In the genomic region with DNA sequence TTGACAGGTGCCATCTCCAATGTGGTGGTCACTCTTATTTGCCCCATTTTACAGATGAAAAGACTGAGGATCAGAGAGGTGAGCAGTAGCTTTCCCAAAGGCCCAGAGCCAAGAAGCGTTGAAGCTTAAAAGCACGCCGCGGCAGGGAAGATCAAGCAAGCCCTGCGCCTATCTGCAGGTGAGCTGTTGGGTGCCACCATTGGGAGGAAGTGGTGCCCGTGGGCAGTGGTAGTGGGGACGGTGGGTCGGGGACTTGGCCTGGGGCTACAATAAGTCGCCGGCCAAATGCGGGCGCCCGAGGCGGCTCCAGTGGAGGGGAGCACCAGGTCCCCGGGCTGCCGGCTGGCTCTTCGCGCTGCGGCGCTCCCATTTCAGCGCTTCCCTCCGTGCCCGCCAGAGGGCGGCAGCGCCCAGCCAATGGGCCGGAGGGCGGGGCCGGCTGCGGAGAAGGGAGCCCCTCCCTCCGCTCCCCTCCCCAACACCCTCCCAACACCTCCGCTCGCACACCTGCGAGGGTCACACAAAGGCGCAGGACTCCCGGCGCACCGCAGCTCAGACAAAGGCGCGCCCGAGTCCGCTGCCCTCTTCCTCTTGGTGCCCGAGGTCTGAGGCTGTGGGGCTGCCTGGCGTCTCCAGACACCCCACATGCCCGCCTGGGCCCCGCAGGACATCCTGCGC, we compare ENCODE assay signal across 8 cellular contexts. TPM values are rescaled to one million over a fixed set of nuclear protein-coding genes. Genes with fewer than 3 reads are reported as not detected.
DNase-seq lines count a peak whose midpoint lies in the region; ATAC-seq and TF ChIP-seq lines count a peak whose summit lies in the region.

No MANE protein-coding gene starts in this region.

- H3K36me3 ChIP-seq in GM23338 (ENCODE audit: insufficient read depth) = no peaks in the 10 kb centered on the region
- H3K36me3 ChIP-seq in spleen = peaks cover 0 to 15% (median 0%) of the 10 kb centered on the region in 6 donors

- H3K4me3 Mint-ChIP-seq in GM23338 = peak overlapping the region; percentile 79
- peak overlapping the region; percentile 56 to 83 (median 77) for H3K4me3 Mint-ChIP-seq in brain

- no peak overlapping the region for H3K27ac Mint-ChIP-seq in GM23338
- peak overlapping the region in 4 of 5 experiments; percentile 29 to 70 (median 62) for H3K27ac Mint-ChIP-seq in brain

- WGBS in spleen, 5 donors = 0 to 5% (median 2%) methylated on average over 19 to 46 of the region's 46 CpGs

- no peaks in the 10 kb centered on the region for H4K20me1 ChIP-seq in GM23338 (replicated peaks; ENCODE audit: insufficient read depth)

- peak; percentile 85 for ATAC-seq in GM23338
- ATAC-seq in HG02623 (IDR thresholded peaks at IDR 0.05; ENCODE audit: unreplicated experiment) = no peak

- TF ChIP-seq POLR2A in spleen (IDR thresholded peaks at IDR 0.05) = peak in 1 of 3 donors; percentile 19

- peaks cover 15% of the 10 kb centered on the region; the same call in 1 of the 2 replicates for H3K4me1 ChIP-seq in GM23338 (ENCODE audit: insufficient read depth)
- peaks cover 12 to 86% (median 49%) of the 10 kb centered on the region in 6 donors for H3K4me1 ChIP-seq in spleen

- H3K9me3 Mint-ChIP-seq in GM23338 = no peaks in the 10 kb centered on the region; the same call in 2 of the 3 replicates
- no peaks in the 10 kb centered on the region for H3K9me3 Mint-ChIP-seq in brain

- H3K27me3 ChIP-seq in GM23338 (ENCODE audit: insufficient read depth) = peaks cover 19% of the 10 kb centered on the region
- H3K27me3 ChIP-seq in spleen (replicated peaks in 1 of 7) = peaks cover 0 to 30% (median 5%) of the 10 kb centered on the region in 7 donors

- peak; percentile 39 for DNase-seq in CMK (ENCODE audit: low read depth)
- DNase-seq in GM23338 (ENCODE audit: low spot score) = peak; percentile 94
- DNase-seq in NCI-H2029 (lab: John Stamatoyannopoulos, UW) = peak; percentile 78
- peak; percentile 84 for DNase-seq in UCSD-AML1 (lab: John Stamatoyannopoulos, UW; ENCODE audit: unreplicated experiment)
- DNase-seq in iPS-NIHi7 (ENCODE audit: extremely low spot score) = peak; percentile 95
- DNase-seq in spleen = peak; percentile 96

- peak overlapping the region; percentile 87 for H3K4me2 ChIP-seq in GM23338

- peaks cover 20% of the 10 kb centered on the region for H3K27me3 Mint-ChIP-seq in GM23338 (ENCODE audit: insufficient read depth, low read depth, poor library complexity)
- H3K27me3 Mint-ChIP-seq in brain = peaks cover 40% of the 10 kb centered on the region

- no peaks in the 10 kb centered on the region for H3K79me2 ChIP-seq in GM23338 (replicated peaks; ENCODE audit: insufficient read depth)

- no peaks in the 10 kb centered on the region for H3K9me2 ChIP-seq in GM23338 (ENCODE audit: insufficient read depth)

- H3K4me1 Mint-ChIP-seq in GM23338 (peaks cover 20% of the 10 kb centered on the region), brain (peaks cover 43% of the 10 kb centered on the region)

- H3K27ac ChIP-seq in GM23338 (ENCODE audit: low read depth) (no peak overlapping the region), spleen (peak overlapping the region; percentile 32 to 92 (median 76))

- peak overlapping the region; percentile 96 for H2AFZ ChIP-seq in GM23338

- intact Hi-C loops in spleen (cut with DNase I; ENCODE audit: low total_unique reads) = loop anchor here (5.0 to 10.0 kb wide), 3 partner anchors 52 to 169 kb away; a partner anchor contains a TSS

- no peaks in the 10 kb centered on the region for H3K9me3 ChIP-seq in spleen

- H3K36me3 Mint-ChIP-seq in GM23338 (ENCODE audit: low read depth) (no peaks in the 10 kb centered on the region), brain (no peaks in the 10 kb centered on the region)

- H3F3A ChIP-seq in GM23338 (replicated peaks; ENCODE audit: low read depth) = 0 out of 2 replicates have a peak, but pooled peaks cover 5% of the 10 kb centered on the region

- H3K4me3 ChIP-seq in GM23338 = peak overlapping the region; percentile 75
- H3K4me3 ChIP-seq in spleen = peak overlapping the region; percentile 54 to 90 (median 56)

- TF ChIP-seq CTCF in GM23338 (conservative IDR thresholded peaks at IDR 0.05; ENCODE audit: low read depth in 2 of 2) = peak; percentile 66 to 93
- TF ChIP-seq CTCF in brain (conservative IDR thresholded peaks at IDR 0.05) = peak; percentile 99 to 100
- TF ChIP-seq CTCF in spleen (IDR thresholded peaks at IDR 0.05 in 8 of 11, conservative IDR thresholded peaks at IDR 0.05 in 3 of 11) = peak; percentile 95 to 100 (median 98)

TF ChIP-seq in GM23338, 12 proteins besides CTCF, POLR2A, EP300 and RAD21:
- TF ChIP-seq, protein P1, sequence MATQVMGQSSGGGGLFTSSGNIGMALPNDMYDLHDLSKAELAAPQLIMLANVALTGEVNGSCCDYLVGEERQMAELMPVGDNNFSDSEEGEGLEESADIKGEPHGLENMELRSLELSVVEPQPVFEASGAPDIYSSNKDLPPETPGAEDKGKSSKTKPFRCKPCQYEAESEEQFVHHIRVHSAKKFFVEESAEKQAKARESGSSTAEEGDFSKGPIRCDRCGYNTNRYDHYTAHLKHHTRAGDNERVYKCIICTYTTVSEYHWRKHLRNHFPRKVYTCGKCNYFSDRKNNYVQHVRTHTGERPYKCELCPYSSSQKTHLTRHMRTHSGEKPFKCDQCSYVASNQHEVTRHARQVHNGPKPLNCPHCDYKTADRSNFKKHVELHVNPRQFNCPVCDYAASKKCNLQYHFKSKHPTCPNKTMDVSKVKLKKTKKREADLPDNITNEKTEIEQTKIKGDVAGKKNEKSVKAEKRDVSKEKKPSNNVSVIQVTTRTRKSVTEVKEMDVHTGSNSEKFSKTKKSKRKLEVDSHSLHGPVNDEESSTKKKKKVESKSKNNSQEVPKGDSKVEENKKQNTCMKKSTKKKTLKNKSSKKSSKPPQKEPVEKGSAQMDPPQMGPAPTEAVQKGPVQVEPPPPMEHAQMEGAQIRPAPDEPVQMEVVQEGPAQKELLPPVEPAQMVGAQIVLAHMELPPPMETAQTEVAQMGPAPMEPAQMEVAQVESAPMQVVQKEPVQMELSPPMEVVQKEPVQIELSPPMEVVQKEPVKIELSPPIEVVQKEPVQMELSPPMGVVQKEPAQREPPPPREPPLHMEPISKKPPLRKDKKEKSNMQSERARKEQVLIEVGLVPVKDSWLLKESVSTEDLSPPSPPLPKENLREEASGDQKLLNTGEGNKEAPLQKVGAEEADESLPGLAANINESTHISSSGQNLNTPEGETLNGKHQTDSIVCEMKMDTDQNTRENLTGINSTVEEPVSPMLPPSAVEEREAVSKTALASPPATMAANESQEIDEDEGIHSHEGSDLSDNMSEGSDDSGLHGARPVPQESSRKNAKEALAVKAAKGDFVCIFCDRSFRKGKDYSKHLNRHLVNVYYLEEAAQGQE (IDR thresholded peaks at IDR 0.05; ENCODE audit: unreplicated experiment) = no peak
- TF ChIP-seq CREB1 (CRISPR knock-in tag; IDR thresholded peaks at IDR 0.05; ENCODE audit: low read depth) (peak; percentile 44), STAT1 (IDR thresholded peaks at IDR 0.05; ENCODE audit: unreplicated experiment) (no peak), ZNF331 (CRISPR knock-in tag; IDR thresholded peaks at IDR 0.05; ENCODE audit: low read depth) (no peak), POLR2AphosphoS5 (IDR thresholded peaks at IDR 0.05; ENCODE audit: low read depth) (peak; percentile 74), EZH2 (IDR thresholded peaks at IDR 0.05; ENCODE audit: low read depth, unreplicated experiment) (no peak)
- TF ChIP-seq, protein P2, sequence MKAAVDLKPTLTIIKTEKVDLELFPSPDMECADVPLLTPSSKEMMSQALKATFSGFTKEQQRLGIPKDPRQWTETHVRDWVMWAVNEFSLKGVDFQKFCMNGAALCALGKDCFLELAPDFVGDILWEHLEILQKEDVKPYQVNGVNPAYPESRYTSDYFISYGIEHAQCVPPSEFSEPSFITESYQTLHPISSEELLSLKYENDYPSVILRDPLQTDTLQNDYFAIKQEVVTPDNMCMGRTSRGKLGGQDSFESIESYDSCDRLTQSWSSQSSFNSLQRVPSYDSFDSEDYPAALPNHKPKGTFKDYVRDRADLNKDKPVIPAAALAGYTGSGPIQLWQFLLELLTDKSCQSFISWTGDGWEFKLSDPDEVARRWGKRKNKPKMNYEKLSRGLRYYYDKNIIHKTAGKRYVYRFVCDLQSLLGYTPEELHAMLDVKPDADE (IDR thresholded peaks at IDR 0.05) = no peak
TF ChIP-seq in GM23338: peak in this region for 2.

RNA-seq across cellular contexts. Expression of a gene that starts 0.7 kb away (rescaled TPM):
- total RNA-seq in GM23338 (2014; rRNA removed; shearing (Covaris generic)) = 2.3 and 2.4 TPM in 2 replicates
- 4.6 and 5.1 TPM in 2 replicates for polyA plus RNA-seq in GM23338 (2016; fragmentation: Nextera tagmentation; extraction: Ambion mirVana)
- polyA plus RNA-seq in brain (ENCODE audit: insufficient read depth, low read depth, low replicate concordance) = 6.9 TPM
- total RNA-seq in spleen = 10 to 100 TPM; 22.7 to 67.4 (median 45.4) TPM
- 10 to 100 TPM; 22.3 to 48.5 (median 33.3) TPM for polyA plus RNA-seq in spleen

RNA-seq across cellular contexts. Expression of a gene that starts 57.0 kb away (rescaled TPM):
- total RNA-seq in GM23338 (2014; rRNA removed; shearing (Covaris generic)) = 50.8 and 61.2 TPM in 2 replicates
- polyA plus RNA-seq in GM23338 (2016; fragmentation: Nextera tagmentation; extraction: Ambion mirVana) (18.7 and 19.4 TPM in 2 replicates), brain (ENCODE audit: insufficient read depth, low read depth, low replicate concordance) (17.8 TPM), spleen (10 to 100 TPM in 1 of 3 donors, 1 to 10 TPM in 2; 4.7 to 10.5 (median 4.9) TPM)
- 10 to 100 TPM; 12.0 to 21.0 (median 17.4) TPM for total RNA-seq in spleen

Comparison
In these comparisons a context has a peak if more than half of its experiments do, and no peak if none do; other contexts are left out.
1. DNase-seq: peak in every context shown above with its lines; median percentile 96 in spleen; 95 in iPS-NIHi7; 94 in GM23338; 84 in UCSD-AML1; 78 in NCI-H2029; 39 in CMK.